Comparison of ENCODE assay signal across 1 cellular context in the genomic region with DNA sequence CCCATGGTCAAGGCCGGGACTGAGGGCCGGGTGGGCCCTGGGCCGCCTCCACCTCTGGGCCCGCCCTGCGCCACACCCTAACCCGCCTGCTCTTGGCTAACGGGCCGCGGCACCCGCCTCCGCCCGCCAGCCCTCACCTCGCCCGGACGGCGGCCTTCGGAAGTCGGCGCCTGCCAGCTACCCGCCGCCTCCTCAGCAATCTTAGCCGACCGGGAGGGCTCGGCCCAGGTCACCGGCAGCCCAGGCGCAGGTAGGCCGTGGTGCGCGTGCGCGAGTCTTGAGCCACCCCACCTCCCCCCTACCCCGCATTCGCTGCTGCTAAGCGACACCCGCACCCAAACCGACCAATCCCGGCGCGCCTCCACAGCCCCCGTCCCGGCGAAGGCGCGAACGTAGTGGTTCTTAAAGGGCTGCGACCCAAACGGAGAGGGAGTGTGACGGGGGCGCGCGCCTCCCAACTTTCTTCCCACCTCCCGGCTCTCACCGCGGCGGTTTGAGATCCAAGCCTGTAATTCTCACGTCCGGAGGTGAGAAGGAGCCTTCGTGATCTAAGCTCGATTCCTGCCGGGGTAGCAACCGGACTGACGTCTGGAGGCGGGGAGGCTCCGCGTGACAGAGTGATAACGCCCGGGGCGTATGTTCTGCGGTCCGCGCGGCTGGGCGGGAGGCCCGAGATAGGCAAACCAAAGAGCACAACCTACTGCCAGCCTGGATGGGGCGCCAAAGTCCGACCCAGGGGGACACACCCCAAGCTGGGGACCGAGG.
TF ChIP-seq lines count a peak whose summit lies in the region.

A gene with protein sequence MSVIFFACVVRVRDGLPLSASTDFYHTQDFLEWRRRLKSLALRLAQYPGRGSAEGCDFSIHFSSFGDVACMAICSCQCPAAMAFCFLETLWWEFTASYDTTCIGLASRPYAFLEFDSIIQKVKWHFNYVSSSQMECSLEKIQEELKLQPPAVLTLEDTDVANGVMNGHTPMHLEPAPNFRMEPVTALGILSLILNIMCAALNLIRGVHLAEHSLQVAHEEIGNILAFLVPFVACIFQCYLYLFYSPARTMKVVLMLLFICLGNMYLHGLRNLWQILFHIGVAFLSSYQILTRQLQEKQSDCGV (minus strand): TSS at position 259 of the 765 bp plus-strand sequence. CDS start 12,921 bp downstream, outside the sequence.

TF ChIP-seq in HEK293, 187 proteins besides CTCF, POLR2A, EP300 and RAD21 (continued from another document):
- TF ChIP-seq ZNF24 (tag by site-specific recombination; IDR thresholded peaks at IDR 0.05), result 0 out of 2 replicates have a peak, but pooled peaks have one; percentile 43
- no peak for TF ChIP-seq ZNF624 (tag by site-specific recombination; IDR thresholded peaks at IDR 0.05)
- TF ChIP-seq, protein P1, sequence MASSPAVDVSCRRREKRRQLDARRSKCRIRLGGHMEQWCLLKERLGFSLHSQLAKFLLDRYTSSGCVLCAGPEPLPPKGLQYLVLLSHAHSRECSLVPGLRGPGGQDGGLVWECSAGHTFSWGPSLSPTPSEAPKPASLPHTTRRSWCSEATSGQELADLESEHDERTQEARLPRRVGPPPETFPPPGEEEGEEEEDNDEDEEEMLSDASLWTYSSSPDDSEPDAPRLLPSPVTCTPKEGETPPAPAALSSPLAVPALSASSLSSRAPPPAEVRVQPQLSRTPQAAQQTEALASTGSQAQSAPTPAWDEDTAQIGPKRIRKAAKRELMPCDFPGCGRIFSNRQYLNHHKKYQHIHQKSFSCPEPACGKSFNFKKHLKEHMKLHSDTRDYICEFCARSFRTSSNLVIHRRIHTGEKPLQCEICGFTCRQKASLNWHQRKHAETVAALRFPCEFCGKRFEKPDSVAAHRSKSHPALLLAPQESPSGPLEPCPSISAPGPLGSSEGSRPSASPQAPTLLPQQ (tag by site-specific recombination; IDR thresholded peaks at IDR 0.05), result peak; percentile 74
- TF ChIP-seq GFI1B (tag by site-specific recombination; IDR thresholded peaks at IDR 0.05), result no peak
- no peak for TF ChIP-seq BCL11B (tag by site-specific recombination; IDR thresholded peaks at IDR 0.05; ENCODE audit: low read depth)
- TF ChIP-seq ZBTB21 (tag by site-specific recombination; IDR thresholded peaks at IDR 0.05), result no peak
- TF ChIP-seq ZBTB11 (tag by site-specific recombination; conservative IDR thresholded peaks at IDR 0.05; ENCODE audit: low read depth), result 0 out of 2 replicates have a peak, but pooled peaks have one; percentile 28
- TF ChIP-seq KLF7 (tag by site-specific recombination; IDR thresholded peaks at IDR 0.05; ENCODE audit: borderline replicate concordance), result peak; percentile 49
- TF ChIP-seq ZNF830 (tag by site-specific recombination; IDR thresholded peaks at IDR 0.05; ENCODE audit: low read depth), result no peak
- TF ChIP-seq PRDM4 (tag by site-specific recombination; IDR thresholded peaks at IDR 0.05), result 0 out of 2 replicates have a peak, but pooled peaks have one; percentile 18
- TF ChIP-seq ZNF600 (tag by site-specific recombination; IDR thresholded peaks at IDR 0.05), result peak; percentile 91
- TF ChIP-seq, protein P2, sequence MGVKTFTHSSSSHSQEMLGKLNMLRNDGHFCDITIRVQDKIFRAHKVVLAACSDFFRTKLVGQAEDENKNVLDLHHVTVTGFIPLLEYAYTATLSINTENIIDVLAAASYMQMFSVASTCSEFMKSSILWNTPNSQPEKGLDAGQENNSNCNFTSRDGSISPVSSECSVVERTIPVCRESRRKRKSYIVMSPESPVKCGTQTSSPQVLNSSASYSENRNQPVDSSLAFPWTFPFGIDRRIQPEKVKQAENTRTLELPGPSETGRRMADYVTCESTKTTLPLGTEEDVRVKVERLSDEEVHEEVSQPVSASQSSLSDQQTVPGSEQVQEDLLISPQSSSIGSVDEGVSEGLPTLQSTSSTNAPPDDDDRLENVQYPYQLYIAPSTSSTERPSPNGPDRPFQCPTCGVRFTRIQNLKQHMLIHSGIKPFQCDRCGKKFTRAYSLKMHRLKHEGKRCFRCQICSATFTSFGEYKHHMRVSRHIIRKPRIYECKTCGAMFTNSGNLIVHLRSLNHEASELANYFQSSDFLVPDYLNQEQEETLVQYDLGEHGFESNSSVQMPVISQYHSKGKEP (tag by site-specific recombination; IDR thresholded peaks at IDR 0.05), result no peak
- TF ChIP-seq ZNF660 (tag by site-specific recombination; IDR thresholded peaks at IDR 0.05), result no peak; the same call in 1 of the 2 replicates
- TF ChIP-seq ZNF654 (tag by site-specific recombination; IDR thresholded peaks at IDR 0.05; ENCODE audit: low read depth), result no peak
- peak; percentile 88 for TF ChIP-seq ZBTB17 (tag by site-specific recombination; IDR thresholded peaks at IDR 0.05)
- no peak for TF ChIP-seq ZNF521 (tag by site-specific recombination; IDR thresholded peaks at IDR 0.05)
- TF ChIP-seq, protein P3, sequence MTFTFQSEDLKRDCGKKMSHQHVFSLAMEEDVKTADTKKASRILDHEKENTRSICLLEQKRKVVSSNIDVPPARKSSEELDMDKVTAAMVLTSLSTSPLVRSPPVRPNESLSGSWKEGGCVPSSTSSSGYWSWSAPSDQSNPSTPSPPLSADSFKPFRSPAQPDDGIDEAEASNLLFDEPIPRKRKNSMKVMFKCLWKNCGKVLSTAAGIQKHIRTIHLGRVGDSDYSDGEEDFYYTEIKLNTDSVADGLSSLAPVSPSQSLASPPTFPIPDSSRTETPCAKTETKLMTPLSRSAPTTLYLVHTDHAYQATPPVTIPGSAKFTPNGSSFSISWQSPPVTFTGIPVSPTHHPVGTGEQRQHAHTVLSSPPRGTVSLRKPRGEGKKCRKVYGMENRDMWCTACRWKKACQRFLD (tag by site-specific recombination; IDR thresholded peaks at IDR 0.05), result no peak
- no peak for TF ChIP-seq ZNF785 (tag by site-specific recombination; IDR thresholded peaks at IDR 0.05)
- TF ChIP-seq ZSCAN4 (tag by site-specific recombination; IDR thresholded peaks at IDR 0.05), result no peak
- TF ChIP-seq ZNF48 (tag by site-specific recombination; IDR thresholded peaks at IDR 0.05), result no peak
- TF ChIP-seq MYNN (tag by site-specific recombination; IDR thresholded peaks at IDR 0.05; ENCODE audit: borderline replicate concordance), result no peak
- no peak for TF ChIP-seq YY2 (tag by site-specific recombination; IDR thresholded peaks at IDR 0.05)
